ENCODE assay signal across 1 cellular context in the genomic region with DNA sequence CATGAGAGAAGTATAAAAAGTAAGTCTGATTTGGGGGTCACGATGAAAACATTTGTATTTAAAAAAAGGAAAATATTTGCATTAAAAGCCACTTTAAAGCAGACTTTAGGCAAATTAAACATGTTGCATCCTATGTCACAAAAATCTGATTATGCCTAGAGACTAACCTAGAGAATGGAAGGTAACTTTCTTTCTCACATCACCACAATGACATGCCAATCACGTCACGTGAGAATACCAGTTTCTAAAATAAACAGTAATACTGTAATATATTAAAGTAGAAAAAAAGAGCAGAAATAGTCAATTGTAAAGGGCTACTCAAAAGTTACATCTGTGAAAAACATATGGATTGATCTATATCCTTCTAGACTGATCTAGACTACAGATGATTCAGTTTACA.
TF ChIP-seq lines count a peak whose summit lies in the region.

No MANE protein-coding gene starts in this region.

TF ChIP-seq in HepG2, 621 proteins besides CTCF, POLR2A, EP300 and RAD21:
- TF ChIP-seq ZNF224 (CRISPR knock-in tag; IDR thresholded peaks at IDR 0.05) (no peak), U2AF1 (optimal IDR thresholded peaks at IDR 0.05; ENCODE audit: low read depth, low read length) (no peak), ZNF569 (CRISPR knock-in tag; IDR thresholded peaks at IDR 0.05; ENCODE audit: borderline replicate concordance) (no peak), THAP11 (CRISPR knock-in tag; IDR thresholded peaks at IDR 0.05) (no peak), REL (CRISPR knock-in tag; conservative IDR thresholded peaks at IDR 0.05) (no peak), CBX5 (CRISPR knock-in tag; IDR thresholded peaks at IDR 0.05; ENCODE audit: borderline replicate concordance) (no peak), GATAD1 (CRISPR knock-in tag; IDR thresholded peaks at IDR 0.05) (no peak), ZSCAN29 (CRISPR knock-in tag; conservative IDR thresholded peaks at IDR 0.05) (no peak), ZNF562 (CRISPR knock-in tag; IDR thresholded peaks at IDR 0.05; ENCODE audit: borderline replicate concordance) (no peak), AGO2 (optimal IDR thresholded peaks at IDR 0.05; ENCODE audit: low read depth, low read length) (no peak), ZNF616 (CRISPR knock-in tag; IDR thresholded peaks at IDR 0.05; ENCODE audit: low read depth) (no peak), ZNF101 (CRISPR knock-in tag; IDR thresholded peaks at IDR 0.05; ENCODE audit: borderline replicate concordance, low read depth) (no peak), PAF1 (CRISPR knock-in tag; IDR thresholded peaks at IDR 0.05) (no peak), CEBPB (IDR thresholded peaks at IDR 0.05; ENCODE audit: borderline replicate concordance, low read depth, low read length) (no peak), ZNF276 (CRISPR knock-in tag; IDR thresholded peaks at IDR 0.05; ENCODE audit: low read depth) (no peak), HNRNPLL (IDR thresholded peaks at IDR 0.05; ENCODE audit: low read depth, low read length, poor library complexity, severe bottlenecking) (no peak), TFAP4 (IDR thresholded peaks at IDR 0.05; ENCODE audit: borderline replicate concordance, low read depth) (no peak)
- TF ChIP-seq, protein P1, sequence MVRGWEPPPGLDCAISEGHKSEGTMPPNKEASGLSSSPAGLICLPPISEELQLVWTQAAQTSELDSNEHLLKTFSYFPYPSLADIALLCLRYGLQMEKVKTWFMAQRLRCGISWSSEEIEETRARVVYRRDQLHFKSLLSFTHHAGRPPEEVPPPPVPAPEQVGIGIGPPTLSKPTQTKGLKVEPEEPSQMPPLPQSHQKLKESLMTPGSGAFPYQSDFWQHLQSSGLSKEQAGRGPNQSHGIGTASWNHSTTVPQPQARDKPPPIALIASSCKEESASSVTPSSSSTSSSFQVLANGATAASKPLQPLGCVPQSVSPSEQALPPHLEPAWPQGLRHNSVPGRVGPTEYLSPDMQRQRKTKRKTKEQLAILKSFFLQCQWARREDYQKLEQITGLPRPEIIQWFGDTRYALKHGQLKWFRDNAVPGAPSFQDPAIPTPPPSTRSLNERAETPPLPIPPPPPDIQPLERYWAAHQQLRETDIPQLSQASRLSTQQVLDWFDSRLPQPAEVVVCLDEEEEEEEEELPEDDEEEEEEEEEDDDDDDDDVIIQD (CRISPR knock-in tag; IDR thresholded peaks at IDR 0.05; ENCODE audit: low read depth), result no peak
- TF ChIP-seq, protein P2, sequence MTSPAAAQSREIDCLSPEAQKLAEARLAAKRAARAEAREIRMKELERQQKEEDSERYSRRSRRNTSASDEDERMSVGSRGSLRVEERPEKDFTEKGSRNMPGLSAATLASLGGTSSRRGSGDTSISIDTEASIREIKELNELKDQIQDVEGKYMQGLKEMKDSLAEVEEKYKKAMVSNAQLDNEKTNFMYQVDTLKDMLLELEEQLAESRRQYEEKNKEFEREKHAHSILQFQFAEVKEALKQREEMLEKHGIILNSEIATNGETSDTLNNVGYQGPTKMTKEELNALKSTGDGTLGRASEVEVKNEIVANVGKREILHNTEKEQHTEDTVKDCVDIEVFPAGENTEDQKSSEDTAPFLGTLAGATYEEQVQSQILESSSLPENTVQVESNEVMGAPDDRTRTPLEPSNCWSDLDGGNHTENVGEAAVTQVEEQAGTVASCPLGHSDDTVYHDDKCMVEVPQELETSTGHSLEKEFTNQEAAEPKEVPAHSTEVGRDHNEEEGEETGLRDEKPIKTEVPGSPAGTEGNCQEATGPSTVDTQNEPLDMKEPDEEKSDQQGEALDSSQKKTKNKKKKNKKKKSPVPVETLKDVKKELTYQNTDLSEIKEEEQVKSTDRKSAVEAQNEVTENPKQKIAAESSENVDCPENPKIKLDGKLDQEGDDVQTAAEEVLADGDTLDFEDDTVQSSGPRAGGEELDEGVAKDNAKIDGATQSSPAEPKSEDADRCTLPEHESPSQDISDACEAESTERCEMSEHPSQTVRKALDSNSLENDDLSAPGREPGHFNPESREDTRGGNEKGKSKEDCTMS (CRISPR knock-in tag; conservative IDR thresholded peaks at IDR 0.05), result no peak
- TF ChIP-seq, protein P3, sequence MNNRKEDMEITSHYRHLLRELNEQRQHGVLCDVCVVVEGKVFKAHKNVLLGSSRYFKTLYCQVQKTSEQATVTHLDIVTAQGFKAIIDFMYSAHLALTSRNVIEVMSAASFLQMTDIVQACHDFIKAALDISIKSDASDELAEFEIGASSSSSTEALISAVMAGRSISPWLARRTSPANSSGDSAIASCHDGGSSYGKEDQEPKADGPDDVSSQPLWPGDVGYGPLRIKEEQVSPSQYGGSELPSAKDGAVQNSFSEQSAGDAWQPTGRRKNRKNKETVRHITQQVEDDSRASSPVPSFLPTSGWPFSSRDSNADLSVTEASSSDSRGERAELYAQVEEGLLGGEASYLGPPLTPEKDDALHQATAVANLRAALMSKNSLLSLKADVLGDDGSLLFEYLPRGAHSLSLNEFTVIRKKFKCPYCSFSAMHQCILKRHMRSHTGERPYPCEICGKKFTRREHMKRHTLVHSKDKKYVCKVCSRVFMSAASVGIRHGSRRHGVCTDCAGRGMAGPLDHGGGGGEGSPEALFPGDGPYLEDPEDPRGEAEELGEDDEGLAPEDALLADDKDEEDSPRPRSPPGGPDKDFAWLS (CRISPR knock-in tag; IDR thresholded peaks at IDR 0.05; ENCODE audit: borderline replicate concordance), result no peak
